11 cellular contexts compared by ENCODE assay signal in genomic region chr6:125792680-125793079, GRCh38. TPM values are rescaled to one million over a fixed set of nuclear protein-coding genes. Genes with fewer than 3 reads are reported as not detected.
DNase-seq lines count a peak whose midpoint lies in the region; ATAC-seq and TF ChIP-seq lines count a peak whose summit lies in the region.
"Had no signal": no experiment of that assay in that cellular context is flagged by ENCODE, and none has a peak within 500 bp of the region (broad histone marks: within the 10 kb centered on the region; RNA-seq: fewer than 3 reads in every experiment).

No MANE protein-coding gene starts in this region.

- peaks cover 66% of the 10 kb centered on the region for H3K4me1 ChIP-seq in suprapubic skin

- peaks cover 8% of the 10 kb centered on the region for H3K36me3 Mint-ChIP-seq in activated T-cell treated with anti-CD3 and anti-CD28 coated beads, Interleukin-2, amount 50 U/mL, for 4 hours (ENCODE audit: insufficient read depth)
- peaks cover 28% of the 10 kb centered on the region for H3K36me3 Mint-ChIP-seq in activated T-helper 2 cell treated with anti-CD3 and anti-CD28 coated beads, Interferon-gamma antibody, Interleukin-2, Interleukin-4, amounts not matched to agents 10 μg/mL and 5 μg/mL and 100 μg/mL, durations not matched to agents 14 hours and 24 hours and 36 hours (ENCODE audit: low read depth)
- H3K36me3 Mint-ChIP-seq: WTC11 had no signal

- TF ChIP-seq CTCF in fibroblast of the aortic adventitia (IDR thresholded peaks at IDR 0.05; ENCODE audit: insufficient read depth, low read length) (no peak), suprapubic skin (IDR thresholded peaks at IDR 0.05) (no peak)

- no peaks in the 10 kb centered on the region for H3K9me3 Mint-ChIP-seq in activated T-cell treated with anti-CD3 and anti-CD28 coated beads, Interleukin-2, amount 50 U/mL, for 4 hours
- no peaks in the 10 kb centered on the region for H3K9me3 Mint-ChIP-seq in activated T-helper 2 cell treated with anti-CD3 and anti-CD28 coated beads, Interferon-gamma antibody, Interleukin-2, Interleukin-4, amounts not matched to agents 10 μg/mL and 5 μg/mL and 100 μg/mL, durations not matched to agents 14 hours and 24 hours and 36 hours
- H3K9me3 Mint-ChIP-seq: WTC11 had no signal

- peak overlapping the region; percentile 99 for H3K27ac ChIP-seq in suprapubic skin

- peak overlapping the region; percentile 74 for H3K27ac Mint-ChIP-seq in activated T-helper 2 cell treated with anti-CD3 and anti-CD28 coated beads, Interferon-gamma antibody, Interleukin-2, Interleukin-4, amounts not matched to agents 10 μg/mL and 5 μg/mL and 100 μg/mL, durations not matched to agents 14 hours and 24 hours and 36 hours
- H3K27ac Mint-ChIP-seq: WTC11 had no signal

- ATAC-seq in activated T-cell treated with anti-CD3 and anti-CD28 coated beads, Interleukin-2, amount 50 U/mL, for 4 hours, result no peak
- ATAC-seq in GM19328 (IDR thresholded peaks at IDR 0.05; ENCODE audit: unreplicated experiment), result no peak
- no peak for ATAC-seq in GM18505 (IDR thresholded peaks at IDR 0.05; ENCODE audit: unreplicated experiment)

- H3K9me3 ChIP-seq in suprapubic skin, result no peaks in the 10 kb centered on the region
- H3K9me3 ChIP-seq: transverse colon had no signal

- no peaks in the 10 kb centered on the region for H3K27me3 Mint-ChIP-seq in activated T-cell treated with anti-CD3 and anti-CD28 coated beads, Interleukin-2, amount 50 U/mL, for 4 hours (ENCODE audit: low read depth)
- no peaks in the 10 kb centered on the region for H3K27me3 Mint-ChIP-seq in activated T-helper 2 cell treated with anti-CD3 and anti-CD28 coated beads, Interferon-gamma antibody, Interleukin-2, Interleukin-4, amounts not matched to agents 10 μg/mL and 5 μg/mL and 100 μg/mL, durations not matched to agents 14 hours and 24 hours and 36 hours (ENCODE audit: low read depth)

- DNase-seq in activated T-cell treated with anti-CD3 and anti-CD28 coated beads, Interleukin-2, amount 50 U/mL, for 4 hours, result no peak
- DNase-seq in activated T-cell treated with anti-CD3 and anti-CD28 coated beads, Interleukin-2, amount 50 U/mL, for 1 hour, result no peak
- DNase-seq in activated T-helper 2 cell treated with anti-CD3 and anti-CD28 coated beads, Interferon-gamma antibody, Interleukin-2, Interleukin-4, amounts not matched to agents 10 μg/mL and 5 μg/mL and 100 μg/mL, durations not matched to agents 14 hours and 24 hours and 36 hours (ENCODE audit: low spot score), result no peak
- DNase-seq in fibroblast of the aortic adventitia (ENCODE audit: low read depth) (peak; percentile 74), suprapubic skin (ENCODE audit: low spot score in 2 of 2) (no peak), NOMO-1 treated with DMSO at 0.1 percent for 48 hours (lab: John Stamatoyannopoulos, UW; ENCODE audit: unreplicated experiment) (no peak)
- DNase-seq: stimulated activated CD4-positive, alpha-beta T cell treated with anti-CD3 and anti-CD28 coated beads, Interleukin-12 subunit alpha, Interleukin-12 subunit beta, amount 100 ng/mL, for 4 hours; transverse colon had no signal

- TF ChIP-seq POLR2A in suprapubic skin (IDR thresholded peaks at IDR 0.05) (no peak), GM18505 (IDR thresholded peaks at IDR 0.05; ENCODE audit: borderline replicate concordance, extremely low read depth, insufficient read depth, insufficient read length) (no peak)

- peak overlapping the region; percentile 77 for H3K4me3 ChIP-seq in fibroblast of the aortic adventitia (ENCODE audit: low read depth, low read length)
- H3K4me3 ChIP-seq in suprapubic skin, result peak overlapping the region; percentile 95
- H3K4me3 ChIP-seq: transverse colon had no signal

- no peak for TF ChIP-seq EP300 in suprapubic skin (IDR thresholded peaks at IDR 0.05)

- H3K27me3 ChIP-seq in suprapubic skin, result no peaks in the 10 kb centered on the region
- H3K27me3 ChIP-seq: transverse colon had no signal

- peak overlapping the region; percentile 91 for H3K4me3 Mint-ChIP-seq in activated T-cell treated with anti-CD3 and anti-CD28 coated beads, Interleukin-2, amount 50 U/mL, for 4 hours
- H3K4me3 Mint-ChIP-seq in activated T-helper 2 cell treated with anti-CD3 and anti-CD28 coated beads, Interferon-gamma antibody, Interleukin-2, Interleukin-4, amounts not matched to agents 10 μg/mL and 5 μg/mL and 100 μg/mL, durations not matched to agents 14 hours and 24 hours and 36 hours (ENCODE audit: low read depth), result peak overlapping the region; percentile 92

- H3K4me1 Mint-ChIP-seq in activated T-cell treated with anti-CD3 and anti-CD28 coated beads, Interleukin-2, amount 50 U/mL, for 4 hours (ENCODE audit: low read depth), result peaks cover 65% of the 10 kb centered on the region
- H3K4me1 Mint-ChIP-seq in activated T-helper 2 cell treated with anti-CD3 and anti-CD28 coated beads, Interferon-gamma antibody, Interleukin-2, Interleukin-4, amounts not matched to agents 10 μg/mL and 5 μg/mL and 100 μg/mL, durations not matched to agents 14 hours and 24 hours and 36 hours (ENCODE audit: low read depth), result peaks cover 54% of the 10 kb centered on the region

- intact Hi-C loops in activated T-helper 2 cell treated with anti-CD3 and anti-CD28 coated beads, Interferon-gamma antibody, Interleukin-2, Interleukin-4, amounts not matched to agents 10 μg/mL and 5 μg/mL and 100 μg/mL, durations not matched to agents 14 hours and 24 hours and 36 hours (cut with micrococcal nuclease), result loop anchor here (1.0 to 5.0 kb wide), 3 partner anchors 35 to 113 kb away; no protein-coding TSS in a partner anchor

- H3K36me3 ChIP-seq in suprapubic skin, result no peaks in the 10 kb centered on the region
- H3K36me3 ChIP-seq: transverse colon had no signal

RNA-seq across cellular contexts. Expression of gene NCOA7, which starts 1.9 kb away (rescaled TPM):
- 10 to 100 TPM; 47.8 to 58.8 (median 57.8) TPM for total RNA-seq in activated T-cell treated with anti-CD3 and anti-CD28 coated beads, Interleukin-2, amount 50 U/mL, for 4 hours
- total RNA-seq in activated T-helper 2 cell treated with anti-CD3 and anti-CD28 coated beads, Interferon-gamma antibody, Interleukin-2, Interleukin-4, amounts not matched to agents 10 μg/mL and 5 μg/mL and 100 μg/mL, durations not matched to agents 14 hours and 24 hours and 36 hours, result 40.5 and 43.4 TPM in 2 replicates
- total RNA-seq in fibroblast of the aortic adventitia (ENCODE audit: low replicate concordance) (41.7 and 90.3 TPM in 2 replicates), suprapubic skin (10 to 100 TPM; 11.1 to 28.4 (median 22.1) TPM)

RNA-seq across cellular contexts. Expression of gene HEY2, which starts 43.2 kb away (rescaled TPM):
- under 1 TPM in 1 of 3 donors, not detected in 2; 0.10 TPM for total RNA-seq in activated T-cell treated with anti-CD3 and anti-CD28 coated beads, Interleukin-2, amount 50 U/mL, for 4 hours
- not detected in 2 replicates for total RNA-seq in activated T-helper 2 cell treated with anti-CD3 and anti-CD28 coated beads, Interferon-gamma antibody, Interleukin-2, Interleukin-4, amounts not matched to agents 10 μg/mL and 5 μg/mL and 100 μg/mL, durations not matched to agents 14 hours and 24 hours and 36 hours
- 0.09 and 0.25 TPM in 2 replicates for total RNA-seq in fibroblast of the aortic adventitia (ENCODE audit: low replicate concordance)
- 1 to 10 TPM in 3 of 4 donors, under 1 TPM in 1; 0.76 to 3.0 (median 1.9) TPM for total RNA-seq in suprapubic skin
